Comparison of ENCODE assay signal across 8 cellular contexts in the genomic region with DNA sequence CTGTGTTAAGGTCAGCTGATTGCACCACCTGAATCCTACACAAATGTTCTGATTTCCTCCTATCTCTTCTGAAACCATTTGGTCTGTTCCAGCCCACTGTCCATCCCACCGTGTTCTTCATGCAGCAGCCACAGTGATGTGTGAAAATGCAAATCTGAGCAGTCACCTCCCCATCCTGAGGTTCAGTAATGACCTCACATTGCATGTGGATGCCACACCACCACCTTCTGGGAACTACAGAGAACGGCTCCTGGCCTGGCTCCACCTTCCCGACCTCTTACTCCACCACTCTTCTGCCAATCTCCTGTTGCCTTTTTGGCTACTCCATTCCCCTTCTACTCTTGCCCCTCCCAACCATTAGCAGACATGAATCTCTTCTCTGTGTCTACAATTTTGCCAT.
DNase-seq lines count a peak whose midpoint lies in the region; ATAC-seq and TF ChIP-seq lines count a peak whose summit lies in the region.

No MANE protein-coding gene starts in this region.

- H3K4me1 ChIP-seq in psoas muscle, result peaks cover 28% of the 10 kb centered on the region

- 22 to 46% (median 30%) methylated on average over 3 of the region's 3 CpGs for WGBS in psoas muscle, 3 donors

- TF ChIP-seq CTCF in brain microvascular endothelial cell (IDR thresholded peaks at IDR 0.05; ENCODE audit: low read depth, low read length, missing control alignments) (peak; percentile 16), psoas muscle (IDR thresholded peaks at IDR 0.05) (no peak), omental fat pad (IDR thresholded peaks at IDR 0.05) (no peak)

- H3K27me3 ChIP-seq in brain microvascular endothelial cell (replicated peaks), result no peaks in the 10 kb centered on the region
- no peaks in the 10 kb centered on the region for H3K27me3 ChIP-seq in psoas muscle (ENCODE audit: insufficient read depth in 3 of 3, low read length in 2 of 3)

- no peaks in the 10 kb centered on the region for H3K9me3 ChIP-seq in psoas muscle

- ATAC-seq in HG03097 (IDR thresholded peaks at IDR 0.05; ENCODE audit: low FRiP score, unreplicated experiment), result peak; percentile 54
- peak; percentile 29 to 76 (median 63) for ATAC-seq in psoas muscle
- no peak for ATAC-seq in HG02970 (IDR thresholded peaks at IDR 0.05; ENCODE audit: low FRiP score, unreplicated experiment)
- ATAC-seq in omental fat pad (ENCODE audit: low FRiP score), result no peak

- H3K4me3 ChIP-seq in brain microvascular endothelial cell (ENCODE audit: low read depth, low read length), result no peak overlapping the region
- no peak overlapping the region for H3K4me3 ChIP-seq in psoas muscle

- H3K27ac ChIP-seq in brain microvascular endothelial cell (no peak overlapping the region), psoas muscle (peak overlapping the region; percentile 77)

- intact Hi-C loops in psoas muscle (cut with DNase I), result loop anchor here in 1 of 2 donors (5.0 kb wide), 2 partner anchors 35 to 45 kb away; no protein-coding TSS in a partner anchor

- in situ Hi-C loops in brain microvascular endothelial cell (cut with HindIII; ENCODE audit: low pct_ligation_motif_present, low sequenced_read_pairs), result no loop called here

- H3K36me3 ChIP-seq in brain microvascular endothelial cell (replicated peaks) (peaks cover 3% of the 10 kb centered on the region), psoas muscle (ENCODE audit: insufficient read depth in 1 of 2, low read depth in 1 of 2) (peaks cover 0 to 10% of the 10 kb centered on the region in 2 donors)

- DNase-seq in GM19240 (ENCODE audit: insufficient read length, low spot score) (peak; percentile 23), brain microvascular endothelial cell (no peak), psoas muscle (no peak), T1000 (lab: John Stamatoyannopoulos, UW) (no peak), activated T-cell treated with anti-CD3 and anti-CD28 coated beads for 4 hours (no peak), omental fat pad (ENCODE audit: low spot score) (no peak)

Comparison
In these comparisons a context has a peak if more than half of its experiments do, and no peak if none do; other contexts are left out.
1. ATAC-seq: peak in HG03097 (single experiment) and psoas muscle (4 of 4); none in HG02970 (single experiment) and omental fat pad (single experiment).